Comparison of ENCODE assay signal across 2 cellular contexts in the genomic region with DNA sequence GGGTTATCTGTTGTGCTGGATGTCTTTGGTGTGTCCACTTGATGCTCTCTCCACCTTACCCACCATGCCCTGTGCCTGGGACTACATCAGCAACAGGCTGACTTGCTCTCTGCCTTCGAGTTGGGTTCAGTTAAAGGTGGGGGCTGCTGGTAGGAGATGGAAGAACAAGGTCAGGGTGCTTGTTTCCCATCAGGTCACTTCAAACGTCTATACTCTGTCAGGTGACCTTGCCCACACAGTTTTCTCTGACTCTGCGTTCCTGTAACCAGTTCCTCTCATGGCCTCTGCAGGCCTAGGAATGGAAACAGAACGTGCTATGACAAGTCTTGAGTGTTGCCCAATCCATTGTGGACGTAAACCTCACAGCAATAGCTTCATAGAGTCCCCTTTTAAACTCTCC.
TF ChIP-seq lines count a peak whose summit lies in the region.

No MANE protein-coding gene starts in this region.

TF ChIP-seq in K562, 482 proteins besides CTCF, POLR2A, EP300 and RAD21:
- TF ChIP-seq CEBPB (tag; IDR thresholded peaks at IDR 0.05) = peak; percentile 13; the same call in 1 of the 2 replicates
- TF ChIP-seq, protein P1, sequence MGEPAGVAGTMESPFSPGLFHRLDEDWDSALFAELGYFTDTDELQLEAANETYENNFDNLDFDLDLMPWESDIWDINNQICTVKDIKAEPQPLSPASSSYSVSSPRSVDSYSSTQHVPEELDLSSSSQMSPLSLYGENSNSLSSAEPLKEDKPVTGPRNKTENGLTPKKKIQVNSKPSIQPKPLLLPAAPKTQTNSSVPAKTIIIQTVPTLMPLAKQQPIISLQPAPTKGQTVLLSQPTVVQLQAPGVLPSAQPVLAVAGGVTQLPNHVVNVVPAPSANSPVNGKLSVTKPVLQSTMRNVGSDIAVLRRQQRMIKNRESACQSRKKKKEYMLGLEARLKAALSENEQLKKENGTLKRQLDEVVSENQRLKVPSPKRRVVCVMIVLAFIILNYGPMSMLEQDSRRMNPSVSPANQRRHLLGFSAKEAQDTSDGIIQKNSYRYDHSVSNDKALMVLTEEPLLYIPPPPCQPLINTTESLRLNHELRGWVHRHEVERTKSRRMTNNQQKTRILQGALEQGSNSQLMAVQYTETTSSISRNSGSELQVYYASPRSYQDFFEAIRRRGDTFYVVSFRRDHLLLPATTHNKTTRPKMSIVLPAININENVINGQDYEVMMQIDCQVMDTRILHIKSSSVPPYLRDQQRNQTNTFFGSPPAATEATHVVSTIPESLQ (CRISPR knock-in tag; IDR thresholded peaks at IDR 0.05) = no peak

TF ChIP-seq in HepG2, 621 proteins besides CTCF, POLR2A, EP300 and RAD21:
- TF ChIP-seq, protein P2, sequence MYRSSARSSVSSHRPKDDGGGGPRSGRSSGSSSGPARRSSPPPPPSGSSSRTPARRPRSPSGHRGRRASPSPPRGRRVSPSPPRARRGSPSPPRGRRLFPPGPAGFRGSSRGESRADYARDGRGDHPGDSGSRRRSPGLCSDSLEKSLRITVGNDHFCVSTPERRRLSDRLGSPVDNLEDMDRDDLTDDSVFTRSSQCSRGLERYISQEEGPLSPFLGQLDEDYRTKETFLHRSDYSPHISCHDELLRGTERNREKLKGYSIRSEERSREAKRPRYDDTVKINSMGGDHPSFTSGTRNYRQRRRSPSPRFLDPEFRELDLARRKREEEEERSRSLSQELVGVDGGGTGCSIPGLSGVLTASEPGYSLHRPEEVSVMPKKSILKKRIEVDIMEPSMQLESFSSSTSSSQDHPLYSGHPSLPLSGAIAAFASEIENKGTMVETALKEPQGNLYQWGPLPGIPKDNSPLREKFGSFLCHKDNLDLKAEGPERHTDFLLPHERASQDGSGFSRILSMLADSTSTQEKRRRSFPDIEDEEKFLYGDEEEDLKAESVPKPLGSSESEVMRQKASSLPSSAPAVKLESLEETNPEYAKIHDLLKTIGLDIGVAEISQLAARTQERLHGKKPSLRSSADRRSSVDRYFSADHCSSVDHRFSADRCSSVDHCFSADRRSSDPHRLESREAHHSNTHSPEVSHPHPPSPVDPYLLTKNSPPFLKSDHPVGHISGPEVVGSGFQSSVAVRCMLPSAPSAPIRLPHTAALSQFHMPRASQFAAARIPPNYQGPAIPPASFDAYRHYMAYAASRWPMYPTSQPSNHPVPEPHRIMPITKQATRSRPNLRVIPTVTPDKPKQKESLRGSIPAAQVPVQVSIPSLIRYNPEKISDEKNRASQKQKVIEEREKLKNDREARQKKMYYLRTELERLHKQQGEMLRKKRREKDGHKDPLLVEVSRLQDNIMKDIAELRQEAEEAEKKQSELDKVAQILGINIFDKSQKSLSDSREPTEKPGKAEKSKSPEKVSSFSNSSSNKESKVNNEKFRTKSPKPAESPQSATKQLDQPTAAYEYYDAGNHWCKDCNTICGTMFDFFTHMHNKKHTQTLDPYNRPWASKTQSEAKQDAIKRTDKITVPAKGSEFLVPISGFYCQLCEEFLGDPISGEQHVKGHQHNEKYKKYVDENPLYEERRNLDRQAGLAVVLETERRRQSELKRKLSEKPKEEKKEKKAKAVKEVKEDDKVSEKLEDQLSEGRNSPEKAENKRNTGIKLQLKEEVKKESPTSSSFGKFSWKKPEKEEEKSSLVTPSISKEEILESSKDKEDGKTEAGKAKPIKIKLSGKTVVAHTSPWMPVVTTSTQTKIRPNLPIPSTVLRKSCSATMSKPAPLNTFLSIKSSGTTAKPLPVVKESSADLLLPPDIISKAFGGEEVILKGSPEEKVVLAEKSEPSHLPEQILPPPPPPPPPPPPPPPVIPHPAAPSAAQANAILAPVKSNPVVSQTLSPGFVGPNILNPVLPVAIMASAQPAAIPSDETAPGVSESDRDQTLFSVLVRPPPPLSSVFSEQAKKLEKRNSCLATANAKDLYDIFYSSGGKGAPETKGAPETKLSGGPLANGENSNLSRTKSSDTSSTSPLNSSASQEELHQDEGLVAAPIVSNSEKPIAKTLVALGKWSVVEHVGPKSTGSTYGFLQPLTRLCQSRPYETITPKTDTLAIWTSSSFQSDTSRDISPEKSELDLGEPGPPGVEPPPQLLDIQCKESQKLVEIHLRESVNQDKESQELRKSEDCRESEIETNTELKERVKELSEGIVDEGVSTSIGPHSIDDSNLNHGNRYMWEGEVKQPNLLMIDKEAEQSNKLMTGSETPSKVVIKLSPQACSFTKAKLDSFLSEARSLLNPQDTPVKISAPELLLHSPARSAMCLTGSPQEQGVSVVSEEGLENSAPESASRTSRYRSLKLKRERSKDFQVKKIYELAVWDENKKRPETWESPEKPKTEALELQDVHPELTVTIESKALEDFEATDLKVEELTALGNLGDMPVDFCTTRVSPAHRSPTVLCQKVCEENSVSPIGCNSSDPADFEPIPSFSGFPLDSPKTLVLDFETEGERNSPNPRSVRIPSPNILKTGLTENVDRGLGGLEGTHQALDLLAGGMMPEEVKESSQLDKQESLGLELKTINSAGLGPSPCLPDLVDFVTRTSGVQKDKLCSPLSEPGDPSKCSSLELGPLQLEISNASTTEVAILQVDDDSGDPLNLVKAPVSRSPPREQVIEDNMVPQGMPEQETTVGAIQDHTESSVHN (CRISPR knock-in tag; IDR thresholded peaks at IDR 0.05) = no peak
- TF ChIP-seq ZNF737 (CRISPR knock-in tag; IDR thresholded peaks at IDR 0.05; ENCODE audit: borderline replicate concordance) (0 out of 2 replicates have a peak, but pooled peaks have one; percentile 47), CEBPB (IDR thresholded peaks at IDR 0.05; ENCODE audit: borderline replicate concordance, low read depth, low read length) (peak; percentile 87), ZNF772 (CRISPR knock-in tag; IDR thresholded peaks at IDR 0.05) (0 out of 2 replicates have a peak, but pooled peaks have one; percentile 29), CEBPG (CRISPR knock-in tag; IDR thresholded peaks at IDR 0.05) (peak; percentile 72)
- TF ChIP-seq, protein P3, sequence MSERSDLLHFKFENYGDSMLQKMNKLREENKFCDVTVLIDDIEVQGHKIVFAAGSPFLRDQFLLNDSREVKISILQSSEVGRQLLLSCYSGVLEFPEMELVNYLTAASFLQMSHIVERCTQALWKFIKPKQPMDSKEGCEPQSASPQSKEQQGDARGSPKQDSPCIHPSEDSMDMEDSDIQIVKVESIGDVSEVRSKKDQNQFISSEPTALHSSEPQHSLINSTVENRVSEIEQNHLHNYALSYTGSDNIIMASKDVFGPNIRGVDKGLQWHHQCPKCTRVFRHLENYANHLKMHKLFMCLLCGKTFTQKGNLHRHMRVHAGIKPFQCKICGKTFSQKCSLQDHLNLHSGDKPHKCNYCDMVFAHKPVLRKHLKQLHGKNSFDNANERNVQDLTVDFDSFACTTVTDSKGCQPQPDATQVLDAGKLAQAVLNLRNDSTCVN (CRISPR knock-in tag; IDR thresholded peaks at IDR 0.05; ENCODE audit: borderline replicate concordance) = no peak
